8 cellular contexts compared by ENCODE assay signal in the genomic region with DNA sequence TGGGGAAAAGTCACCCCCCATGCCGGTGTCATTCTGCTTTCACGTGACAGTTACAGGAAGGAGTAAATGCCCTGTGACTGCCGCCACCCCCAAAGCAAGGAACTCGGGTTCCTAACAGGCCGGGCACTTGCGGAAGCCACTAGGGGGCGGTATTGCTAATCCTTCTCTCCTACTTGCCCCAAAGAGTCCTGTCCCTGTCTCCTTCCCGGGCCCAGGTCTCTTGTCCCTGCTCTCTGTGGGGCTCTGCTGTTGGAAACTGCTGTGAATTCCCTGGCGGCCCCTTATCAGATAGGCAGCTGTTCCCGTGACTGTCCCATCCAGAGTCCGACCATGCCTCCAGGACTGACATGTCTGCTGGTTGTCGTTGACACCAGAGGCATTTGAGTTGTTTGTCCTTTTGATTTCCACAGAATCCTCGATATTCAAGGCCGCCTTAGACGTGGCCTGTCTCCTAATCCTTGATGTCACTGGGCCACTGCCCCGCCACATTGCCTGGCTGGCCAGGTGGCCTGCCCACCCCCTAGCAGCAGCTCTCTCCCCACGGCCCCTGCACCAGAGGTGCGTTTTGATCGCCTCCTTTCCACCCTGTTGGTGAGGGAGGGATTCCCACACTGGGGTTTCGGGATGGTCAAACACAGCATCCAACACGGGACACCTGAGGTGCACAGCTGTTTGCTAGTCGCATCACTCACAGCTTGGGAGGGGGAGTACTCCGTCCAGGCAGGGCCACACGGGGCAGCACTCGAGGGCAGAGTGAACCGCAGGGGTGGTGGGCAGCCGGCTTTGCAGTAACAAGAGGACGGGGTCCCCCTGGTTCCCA. TPM values are rescaled to one million over a fixed set of nuclear protein-coding genes. Genes with fewer than 3 reads are reported as not detected.
DNase-seq lines count a peak whose midpoint lies in the region; ATAC-seq, FAIRE-seq and TF ChIP-seq lines count a peak whose summit lies in the region.

No MANE protein-coding gene starts in this region.

- 0 out of 4 replicates have a peak, but pooled peaks cover 0 to 2% of the 10 kb centered on the region in 2 experiments for H3K4me1 ChIP-seq in HCT116 (ENCODE audit: control insufficient read depth in 1 of 2, insufficient read depth in 2 of 2, low read length in 2 of 2)
- no peaks in the 10 kb centered on the region for H3K4me1 ChIP-seq in mammary epithelial cell (ENCODE audit: insufficient read depth, low read length)
- H3K4me1 ChIP-seq in HepG2 (ENCODE audit: insufficient read depth, low read length), result 0 out of 2 replicates have a peak, but pooled peaks cover 9% of the 10 kb centered on the region

- TF ChIP-seq EP300 in HepG2 (IDR thresholded peaks at IDR 0.05; ENCODE audit: low read depth in 2 of 2, low read length in 2 of 2) (no peak), HepG2 (CRISPR knock-in tag; IDR thresholded peaks at IDR 0.05; ENCODE audit: borderline replicate concordance) (no peak)

- peak; percentile 28 for FAIRE-seq in HepG2 (lab: Jason Lieb, UNC)
- no peak for FAIRE-seq in urothelium cell line (lab: Jason Lieb, UNC)

- H3K27me3 ChIP-seq in HCT116 (ENCODE audit: insufficient read depth, low read length) (no peaks in the 10 kb centered on the region), mammary epithelial cell (ENCODE audit: insufficient read depth, low read length) (no peaks in the 10 kb centered on the region), HepG2 (ENCODE audit: control insufficient read depth in 1 of 2, insufficient read depth in 2 of 2, low read length in 2 of 2) (no peaks in the 10 kb centered on the region)

- no peaks in the 10 kb centered on the region for H4K20me1 ChIP-seq in HCT116 (ENCODE audit: insufficient read depth)
- no peaks in the 10 kb centered on the region for H4K20me1 ChIP-seq in mammary epithelial cell (ENCODE audit: insufficient read depth, low read length)
- no peaks in the 10 kb centered on the region for H4K20me1 ChIP-seq in HepG2 (ENCODE audit: insufficient read depth, low read length)

- H3K4me2 ChIP-seq in HCT116 (ENCODE audit: low read length) (no peak overlapping the region), mammary epithelial cell (ENCODE audit: insufficient read depth, low read depth, low read length) (no peak overlapping the region), HepG2 (ENCODE audit: low read depth, low read length) (no peak overlapping the region)

- H3K36me3 ChIP-seq in HCT116 (ENCODE audit: control insufficient read depth in 1 of 2, insufficient read depth in 2 of 2, low read length in 2 of 2) (no peaks in the 10 kb centered on the region), mammary epithelial cell (ENCODE audit: insufficient read depth, low read length) (no peaks in the 10 kb centered on the region), HepG2 (replicated peaks in 1 of 2; ENCODE audit: control insufficient read depth in 1 of 2, insufficient read depth in 2 of 2, low read length in 2 of 2) (no peaks in the 10 kb centered on the region)

- DNase-seq in DMS53 (lab: John Stamatoyannopoulos, UW) (peak; percentile 67), HCT116 (ENCODE audit: low read depth, low spot score) (peak; percentile 34), RPMI8226 (peak; percentile 83), mammary epithelial cell (peak; percentile 44), HepG2 (ENCODE audit: low spot score) (peak; percentile 40), urothelium cell line (ENCODE audit: low spot score) (peak; percentile 31), GOT3 (lab: John Stamatoyannopoulos, UW) (no peak)

- no peaks in the 10 kb centered on the region for H3K27me3 Mint-ChIP-seq in stimulated activated memory B cell treated with anti-CD40 and anti-IgM and Interleukin-4, amounts not matched to agents 10 μg/mL and 1 μg/mL and 100 μg/mL, for 72 hours

- no TSS peak for BruUV-seq in HCT116 (replicated peaks; lab: Mats Ljungman, UMichigan)
- BruUV-seq in mammary epithelial cell (replicated peaks; lab: Mats Ljungman, UMichigan), result no TSS peak
- no TSS peak for BruUV-seq in HepG2 (replicated peaks; lab: Mats Ljungman, UMichigan)

- TF ChIP-seq POLR2A in HCT116 (IDR thresholded peaks at IDR 0.05; ENCODE audit: borderline replicate concordance, extremely low read depth, insufficient read depth, insufficient read length), result no peak
- TF ChIP-seq POLR2A in HepG2 (IDR thresholded peaks at IDR 0.05; ENCODE audit: insufficient read depth in 1 of 2, low read depth in 2 of 2, low read length in 2 of 2), result no peak

- H3K27ac ChIP-seq in HCT116 (ENCODE audit: low read depth, low read length) (no peak overlapping the region; the same call in 1 of the 2 replicates), mammary epithelial cell (ENCODE audit: insufficient read depth, low read depth, low read length) (no peak overlapping the region), HepG2 (ENCODE audit: extremely low read length, insufficient read depth, low read length) (no peak overlapping the region)

- H3K4me3 ChIP-seq in HCT116 (replicated peaks in 1 of 2; ENCODE audit: low read depth in 1 of 2, low read length in 2 of 2) (no peak overlapping the region), mammary epithelial cell (replicated peaks in 1 of 3; ENCODE audit: insufficient read depth in 1 of 3, low read depth in 2 of 3, low read length in 3 of 3) (no peak overlapping the region), HepG2 (replicated peaks in 1 of 3; ENCODE audit: insufficient read depth in 1 of 3, low read depth in 2 of 3, low read length in 3 of 3) (no peak overlapping the region)

- H3K4me1 Mint-ChIP-seq in stimulated activated memory B cell treated with anti-CD40 and anti-IgM and Interleukin-4, amounts not matched to agents 10 μg/mL and 1 μg/mL and 100 μg/mL, for 72 hours, result no peaks in the 10 kb centered on the region

- POLR2A ChIA-PET in HCT116 (lab: Charles Lee) (interaction anchor here (0.9 kb wide), 1 partner anchor 309 kb away, joined by 3 read pairs; no protein-coding TSS in a partner anchor), HepG2 (lab: Yijun Ruan, JAX) (no interaction called here)

- peak; percentile 78 for ATAC-seq in HCT116
- ATAC-seq in HepG2, result peak; percentile 83
- ATAC-seq in stimulated activated memory B cell treated with anti-CD40 and anti-IgM and Interleukin-4, amounts not matched to agents 10 μg/mL and 1 μg/mL and 100 μg/mL, for 72 hours, result no peak

- H3K9me2 ChIP-seq in HCT116 (ENCODE audit: insufficient read depth), result no peaks in the 10 kb centered on the region

- H3K9me3 Mint-ChIP-seq in stimulated activated memory B cell treated with anti-CD40 and anti-IgM and Interleukin-4, amounts not matched to agents 10 μg/mL and 1 μg/mL and 100 μg/mL, for 72 hours, result no peaks in the 10 kb centered on the region

- intact Hi-C loops in HCT116 (cut with micrococcal nuclease) (loop anchor here (5.0 kb wide), 1 partner anchor 505 kb away; no protein-coding TSS in a partner anchor), mammary epithelial cell (cut with micrococcal nuclease) (loop anchor here (5.0 kb wide), 2 partner anchors 40 to 590 kb away; no protein-coding TSS in a partner anchor), HepG2 (cut with micrococcal nuclease; ENCODE audit: unreplicated experiment) (loop anchor here (5.0 kb wide), 1 partner anchor 505 kb away; no protein-coding TSS in a partner anchor)

- no peak overlapping the region for H3K27ac Mint-ChIP-seq in stimulated activated memory B cell treated with anti-CD40 and anti-IgM and Interleukin-4, amounts not matched to agents 10 μg/mL and 1 μg/mL and 100 μg/mL, for 72 hours

- in situ Hi-C loops in mammary epithelial cell (cut with MboI; ENCODE audit: low sequenced_read_pairs in 2 of 2), result loop anchor here (10.0 to 25.0 kb wide), 2 partner anchors 502 to 515 kb away; no protein-coding TSS in a partner anchor
- in situ Hi-C loops in HepG2 (cut with HindIII; ENCODE audit: extremely low pct_ligation_motif_present, low pct_unique_long_range_greater_than_20kb), result loop anchor here (5.0 kb wide), 1 partner anchor 170 kb away; no protein-coding TSS in a partner anchor

- dilution Hi-C loops in mammary epithelial cell (cut with HindIII; ENCODE audit: low sequenced_read_pairs), result no loop called here

- TF ChIP-seq CTCF in HCT116 (IDR thresholded peaks at IDR 0.05 in 2 of 3, conservative IDR thresholded peaks at IDR 0.05 in 1 of 3; ENCODE audit: borderline replicate concordance in 1 of 3, insufficient read depth in 1 of 3, low read depth in 2 of 3, low read length in 2 of 3), result peak in 2 of 3 experiments; percentile 84 to 91; a peak in 4 of 6 replicates
- TF ChIP-seq CTCF in mammary epithelial cell (conservative IDR thresholded peaks at IDR 0.05 in 1 of 2, IDR thresholded peaks at IDR 0.05 in 1 of 2; ENCODE audit: extremely low read depth in 1 of 2, insufficient read depth in 1 of 2, low read depth in 1 of 2, low read length in 2 of 2), result peak; percentile 85 to 93
- peak; percentile 81 for TF ChIP-seq CTCF in HepG2 (CRISPR knock-in tag; IDR thresholded peaks at IDR 0.05)

- H3K36me3 Mint-ChIP-seq in stimulated activated memory B cell treated with anti-CD40 and anti-IgM and Interleukin-4, amounts not matched to agents 10 μg/mL and 1 μg/mL and 100 μg/mL, for 72 hours, result no peaks in the 10 kb centered on the region

- RAD21 ChIA-PET in HCT116 (lab: Charles Lee; ENCODE audit: low non-redundant PET in 1 of 2, low total read pairs in 2 of 2, uncharacterized antibody in 2 of 2, unreplicated experiment in 2 of 2), result no interaction called here

- H3K4me3 Mint-ChIP-seq in stimulated activated memory B cell treated with anti-CD40 and anti-IgM and Interleukin-4, amounts not matched to agents 10 μg/mL and 1 μg/mL and 100 μg/mL, for 72 hours, result no peak overlapping the region

- no peaks in the 10 kb centered on the region for H3K79me2 ChIP-seq in HCT116 (ENCODE audit: insufficient read depth, low read length)
- no peaks in the 10 kb centered on the region for H3K79me2 ChIP-seq in mammary epithelial cell (ENCODE audit: insufficient read depth, low read length)
- H3K79me2 ChIP-seq in HepG2 (ENCODE audit: insufficient read depth, low read length), result no peaks in the 10 kb centered on the region

- TF ChIP-seq RAD21 in HCT116 (IDR thresholded peaks at IDR 0.05; ENCODE audit: low read depth) (no peak), HepG2 (CRISPR knock-in tag; IDR thresholded peaks at IDR 0.05) (peak; percentile 58)

- CTCF ChIA-PET in HCT116 (lab: Charles Lee), result interaction anchor here (0.8 to 1.1 kb wide), 3 partner anchors 8 to 495 kb away, joined by 3 to 4 read pairs (median 3); no protein-coding TSS in a partner anchor
- CTCF ChIA-PET in mammary epithelial cell (lab: Charles Lee; ENCODE audit: low non-redundant PET), result interaction anchor here (0.6 kb wide), 1 partner anchor 508 kb away, joined by 21 read pairs; no protein-coding TSS in a partner anchor
- CTCF ChIA-PET in HepG2 (lab: Yijun Ruan, JAX; ENCODE audit: low intra/inter-chr PET ratio, low total read pairs), result interaction anchor here (1.1 kb wide), 1 partner anchor 167 kb away, joined by 3 read pairs; no protein-coding TSS in a partner anchor

- WGBS in mammary epithelial cell (ENCODE audit: low coverage, missing lambda C conversion rate), result 64% methylated on average over 13 of the region's 28 CpGs
- 58% methylated on average over 18 of the region's 28 CpGs for WGBS in HepG2 (ENCODE audit: low lambda C conversion rate)

- H3K9me3 ChIP-seq in HCT116 (ENCODE audit: control insufficient read depth in 1 of 2, insufficient read depth in 1 of 2, low read depth in 1 of 2, low read length in 2 of 2), result no peaks in the 10 kb centered on the region
- H3K9me3 ChIP-seq in mammary epithelial cell (replicated peaks; ENCODE audit: insufficient read depth, low read length), result no peaks in the 10 kb centered on the region
- H3K9me3 ChIP-seq in HepG2 (ENCODE audit: low read length), result no peaks in the 10 kb centered on the region

- no peak overlapping the region for H2AFZ ChIP-seq in HCT116 (ENCODE audit: low read depth, low read length, poor library complexity, severe bottlenecking)
- H2AFZ ChIP-seq in mammary epithelial cell (ENCODE audit: low read depth, low read length), result no peak overlapping the region
- H2AFZ ChIP-seq in HepG2 (ENCODE audit: low read length), result no peak overlapping the region

- H3K9ac ChIP-seq in HCT116 (ENCODE audit: low read length) (no peak overlapping the region), mammary epithelial cell (ENCODE audit: insufficient read depth, low read length) (no peak overlapping the region), HepG2 (ENCODE audit: insufficient read depth, low read depth, low read length) (no peak overlapping the region)

RNA-seq across cellular contexts. Expression of a gene that starts 37.3 kb away (rescaled TPM):
- 26.1 TPM for total RNA-seq in HCT116 (2021; ENCODE audit: unreplicated experiment)
- 5.8 and 10.2 TPM in 2 replicates for polyA plus RNA-seq in HCT116 (2012)
- total RNA-seq in mammary epithelial cell, result 10 to 100 TPM in 1 of 2 donors, 1 to 10 TPM in 1; 2.3 to 12.3 TPM
- polyA plus RNA-seq in mammary epithelial cell, result 10.3 TPM
- 8.2 TPM for polyA minus RNA-seq in mammary epithelial cell
- total RNA-seq in HepG2 (2016; rRNA removed; fragmentation: Illumina TruSeq; extraction: Trizol), result 14.1 and 18.5 TPM in 2 replicates
- 3.7 and 3.8 TPM in 2 replicates for total RNA-seq in HepG2 (2016; cell fraction: cytosol; rRNA removed; fragmentation: Illumina TruSeq; extraction: Trizol; ENCODE audit: low read depth)
- 13.0 and 16.8 TPM in 2 replicates for total RNA-seq in HepG2 (2016; cell fraction: insoluble cytoplasmic fraction; rRNA removed; fragmentation: Illumina TruSeq; extraction: Trizol)
- total RNA-seq in HepG2 (2016; cell fraction: membrane; rRNA removed; fragmentation: Illumina TruSeq; extraction: Trizol), result 5.9 and 7.0 TPM in 2 replicates
- total RNA-seq in HepG2 (2016; cell fraction: nucleus; rRNA removed; fragmentation: Illumina TruSeq; extraction: Trizol), result 7.2 and 7.5 TPM in 2 replicates
- polyA plus RNA-seq in HepG2 (2011; rRNA removed), result 3.8 and 5.1 TPM in 2 replicates
- polyA plus RNA-seq in HepG2 (2011; cell fraction: cytosol; rRNA removed), result 2.9 and 3.2 TPM in 2 replicates
- polyA plus RNA-seq in HepG2 (2011; cell fraction: nucleus; rRNA removed), result 2.7 and 2.8 TPM in 2 replicates
- 2.8 and 5.6 TPM in 2 replicates for polyA plus RNA-seq in HepG2 (2012)
- polyA plus RNA-seq in HepG2 (2016; cell fraction: cytosol; fragmentation: Illumina TruSeq; extraction: Trizol; ENCODE audit: low read depth), result 2.5 and 2.9 TPM in 2 replicates
- 19.0 and 20.6 TPM in 2 replicates for polyA plus RNA-seq in HepG2 (2016; cell fraction: insoluble cytoplasmic fraction; fragmentation: Illumina TruSeq; extraction: Trizol; ENCODE audit: low read depth)
- polyA plus RNA-seq in HepG2 (2016; cell fraction: membrane; fragmentation: Illumina TruSeq; extraction: Trizol; ENCODE audit: low read depth), result 4.3 and 4.9 TPM in 2 replicates
- polyA plus RNA-seq in HepG2 (2016; cell fraction: nucleus; fragmentation: Illumina TruSeq; extraction: Trizol; ENCODE audit: insufficient read depth, low read depth), result 11.3 and 12.9 TPM in 2 replicates
- 8.1 and 17.0 TPM in 2 replicates for polyA minus RNA-seq in HepG2 (2011; rRNA and poly(A)+ RNA removed; ENCODE audit: low replicate concordance)
- 3.2 and 4.6 TPM in 2 replicates for polyA minus RNA-seq in HepG2 (2011; cell fraction: cytosol; rRNA and poly(A)+ RNA removed)
- 4.7 and 4.8 TPM in 2 replicates for polyA minus RNA-seq in HepG2 (2011; cell fraction: nucleus; rRNA and poly(A)+ RNA removed)

RNA-seq across cellular contexts. Expression of a gene that starts 57.4 kb away (rescaled TPM):
- not detected for total RNA-seq in HCT116 (2021; ENCODE audit: unreplicated experiment)
- not detected in 2 replicates for polyA plus RNA-seq in HCT116 (2012)
- total RNA-seq in mammary epithelial cell, result not detected
- polyA plus RNA-seq in mammary epithelial cell, result not detected
- polyA minus RNA-seq in mammary epithelial cell, result not detected
- total RNA-seq in HepG2 (2016; rRNA removed; fragmentation: Illumina TruSeq; extraction: Trizol), result 0.77 and 1.1 TPM in 2 replicates
- 0.71 and 1.1 TPM in 2 replicates for total RNA-seq in HepG2 (2016; cell fraction: cytosol; rRNA removed; fragmentation: Illumina TruSeq; extraction: Trizol; ENCODE audit: low read depth)
- 0.85 and 1.2 TPM in 2 replicates for total RNA-seq in HepG2 (2016; cell fraction: insoluble cytoplasmic fraction; rRNA removed; fragmentation: Illumina TruSeq; extraction: Trizol)
- 1.3 and 1.5 TPM in 2 replicates for total RNA-seq in HepG2 (2016; cell fraction: membrane; rRNA removed; fragmentation: Illumina TruSeq; extraction: Trizol)
- total RNA-seq in HepG2 (2016; cell fraction: nucleus; rRNA removed; fragmentation: Illumina TruSeq; extraction: Trizol), result 1.1 and 1.3 TPM in 2 replicates
- polyA plus RNA-seq in HepG2 (2011; rRNA removed), result 1.4 and 3.7 TPM in 2 replicates
- polyA plus RNA-seq in HepG2 (2011; cell fraction: cytosol; rRNA removed), result 2.5 and 2.9 TPM in 2 replicates
- polyA plus RNA-seq in HepG2 (2011; cell fraction: nucleus; rRNA removed), result 4.2 and 6.3 TPM in 2 replicates
- 3.3 and 6.2 TPM in 2 replicates for polyA plus RNA-seq in HepG2 (2012)
- polyA plus RNA-seq in HepG2 (2016; cell fraction: cytosol; fragmentation: Illumina TruSeq; extraction: Trizol; ENCODE audit: low read depth), result 0.24 and 0.27 TPM in 2 replicates
- 0.56 and 0.57 TPM in 2 replicates for polyA plus RNA-seq in HepG2 (2016; cell fraction: insoluble cytoplasmic fraction; fragmentation: Illumina TruSeq; extraction: Trizol; ENCODE audit: low read depth)
- 0.61 and 0.64 TPM in 2 replicates for polyA plus RNA-seq in HepG2 (2016; cell fraction: membrane; fragmentation: Illumina TruSeq; extraction: Trizol; ENCODE audit: low read depth)
- 1.1 and 1.4 TPM in 2 replicates for polyA plus RNA-seq in HepG2 (2016; cell fraction: nucleus; fragmentation: Illumina TruSeq; extraction: Trizol; ENCODE audit: insufficient read depth, low read depth)
- 5.6 TPM in 1 of 2 replicates, not detected in the other for polyA minus RNA-seq in HepG2 (2011; rRNA and poly(A)+ RNA removed; ENCODE audit: low replicate concordance)
- polyA minus RNA-seq in HepG2 (2011; cell fraction: cytosol; rRNA and poly(A)+ RNA removed), result 1.1 and 2.0 TPM in 2 replicates
- polyA minus RNA-seq in HepG2 (2011; cell fraction: nucleus; rRNA and poly(A)+ RNA removed), result 2.8 and 5.1 TPM in 2 replicates
